20 cellular contexts compared by ENCODE assay signal in the genomic region with DNA sequence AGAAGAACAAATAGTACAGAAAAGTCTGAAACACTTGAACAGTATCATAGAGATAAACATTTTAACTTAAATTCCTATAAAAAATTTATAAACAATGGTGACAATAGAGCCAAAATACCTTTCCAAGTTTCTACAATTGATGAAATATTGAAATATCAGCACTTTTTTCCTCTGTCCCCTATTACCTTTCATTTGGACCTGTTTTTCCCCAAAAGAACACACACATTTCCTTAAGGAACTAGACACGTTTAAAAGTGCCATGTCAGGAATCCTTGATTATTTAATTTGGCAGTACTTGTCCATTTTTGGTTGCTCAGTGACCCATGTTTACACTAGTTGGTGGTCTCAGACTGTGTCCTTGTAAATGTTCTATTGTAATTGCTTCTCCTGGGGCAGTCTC.
A peak's percentile ranks its signal among the peaks of the same experiment; 100 is the strongest.
DNase-seq lines count a peak whose midpoint lies in the region; ATAC-seq, FAIRE-seq and TF ChIP-seq lines count a peak whose summit lies in the region.
"Had no signal": no experiment of that assay in that cellular context is flagged by ENCODE, and none has a peak within 500 bp of the region (broad histone marks: within the 10 kb centered on the region; RNA-seq: fewer than 3 reads in every experiment).

No MANE protein-coding gene starts in this region.

- no peak overlapping the region for H2AK5ac ChIP-seq in IMR-90 (ENCODE audit: low read depth, low read length)

- no peaks in the 10 kb centered on the region for H3K79me1 ChIP-seq in IMR-90 (ENCODE audit: low read depth in 1 of 2, low read length in 2 of 2)

- CTCF ChIA-PET in A549 (lab: Yijun Ruan, JAX), result interaction anchor here (0.9 kb wide), 1 partner anchor 12 kb away, joined by 4 read pairs; no protein-coding TSS in a partner anchor
- CTCF ChIA-PET in IMR-90 (lab: Yijun Ruan, JAX), result no interaction called here
- CTCF ChIA-PET in K562 (lab: Yijun Ruan, JAX; ENCODE audit: low intra/inter-chr PET ratio), result no interaction called here

- 0% methylated on average over 1 of the region's 1 CpG for WGBS in A549 (ENCODE audit: missing lambda C conversion rate)
- WGBS in IMR-90 (ENCODE audit: extremely low coverage in 2 of 2, insufficient read length in 1 of 2), 2 experiments, result no CpG with 5 or more reads among the region's 1 CpG
- WGBS in K562 (ENCODE audit: insufficient coverage, low coverage, missing lambda C conversion rate), result 0% methylated on average over 1 of the region's 1 CpG

- H4K5ac ChIP-seq in IMR-90 (ENCODE audit: low read depth, low read length), result no peak overlapping the region

- FAIRE-seq in A549 (lab: Jason Lieb, UNC), result no peak
- FAIRE-seq in K562 (lab: Jason Lieb, UNC), result no peak
- FAIRE-seq: A204.1, D721Med, G401.6, GM12891, GM18507 had no signal

- ATAC-seq in A549, result no peak
- no peak for ATAC-seq in IMR-90 (ENCODE audit: low read depth)
- no peak for ATAC-seq in K562
- no peak for ATAC-seq in GM18498 (IDR thresholded peaks at IDR 0.05; ENCODE audit: unreplicated experiment)
- ATAC-seq: CD8-positive, alpha-beta T cell had no signal

- in situ Hi-C loops in IMR-90 (cut with MboI; ENCODE audit: low sequenced_read_pairs) (no loop called here), K562 (cut with MboI) (no loop called here)

- H3K4me1 ChIP-seq in A549, result no peaks in the 10 kb centered on the region
- H3K4me1 ChIP-seq in IMR-90 (ENCODE audit: control insufficient read depth, insufficient read depth, low read length), result no peaks in the 10 kb centered on the region
- no peaks in the 10 kb centered on the region for H3K4me1 ChIP-seq in K562 (replicated peaks in 1 of 2; ENCODE audit: control insufficient read depth in 2 of 2, insufficient read depth in 2 of 2, low read length in 2 of 2)
- H3K4me1 ChIP-seq: BLaER1 treated with 17β-estradiol and CSF1 and Interleukin-3, amounts not matched to agents 10 nM and 100 nM; Caco-2 had no signal

- H3K4me2 ChIP-seq in A549 (no peak overlapping the region), IMR-90 (ENCODE audit: low read depth, low read length) (no peak overlapping the region), K562 (ENCODE audit: insufficient read depth, low read length) (no peak overlapping the region)
- H3K4me2 ChIP-seq: BLaER1 treated with 17β-estradiol and CSF1 and Interleukin-3, amounts not matched to agents 10 nM and 100 nM had no signal

- POLR2A ChIA-PET in A549 (lab: Yijun Ruan, JAX), result no interaction called here
- POLR2A ChIA-PET in IMR-90 (lab: Charles Lee; ENCODE audit: unreplicated experiment), result no interaction called here
- POLR2A ChIA-PET in K562 (lab: Yijun Ruan, JAX), result no interaction called here

- H2BK20ac ChIP-seq in IMR-90 (ENCODE audit: low read depth, low read length), result no peak overlapping the region

- TF ChIP-seq POLR2A in A549 (IDR thresholded peaks at IDR 0.05; ENCODE audit: low read length) (no peak), IMR-90 (IDR thresholded peaks at IDR 0.05; ENCODE audit: low read depth, low read length) (no peak), K562 (conservative IDR thresholded peaks at IDR 0.05) (no peak)

- no peak overlapping the region for H3K14ac ChIP-seq in IMR-90 (replicated peaks; ENCODE audit: low read depth, low read length)

- no peak overlapping the region for H4K8ac ChIP-seq in IMR-90 (ENCODE audit: low read depth in 2 of 2, low read length in 2 of 2)

- H2BK5ac ChIP-seq in IMR-90 (ENCODE audit: low read depth, low read length, poor library complexity, severe bottlenecking), result no peak overlapping the region

- no peak overlapping the region for H3K56ac ChIP-seq in IMR-90 (ENCODE audit: extremely low read depth, insufficient read depth, low read length)

- TF ChIP-seq CTCF in A549 (IDR thresholded peaks at IDR 0.05) (no peak), IMR-90 (conservative IDR thresholded peaks at IDR 0.05; ENCODE audit: low read depth, low read length) (no peak), K562 (IDR thresholded peaks at IDR 0.05 in 2 of 3, conservative IDR thresholded peaks at IDR 0.05 in 1 of 3; ENCODE audit: insufficient read depth in 2 of 3, low read depth in 1 of 3, low read length in 3 of 3) (no peak)

- H2BK120ac ChIP-seq in IMR-90 (ENCODE audit: low read depth, low read length), result no peak overlapping the region

- no peak overlapping the region for H3K4me3 ChIP-seq in A549
- H3K4me3 ChIP-seq in IMR-90 (ENCODE audit: insufficient read depth, low read depth, low read length), result no peak overlapping the region
- no peak overlapping the region for H3K4me3 ChIP-seq in K562
- H3K4me3 ChIP-seq: BLaER1 treated with 17β-estradiol and CSF1 and Interleukin-3, amounts not matched to agents 10 nM and 100 nM had no signal

- no peak overlapping the region for H4K91ac ChIP-seq in IMR-90 (ENCODE audit: insufficient read depth, low read depth, low read length)

- DNase-seq in A549 (ENCODE audit: low read depth in 1 of 2, low spot score in 1 of 2), result no peak
- no peak for DNase-seq in IMR-90
- no peak for DNase-seq in K562 (ENCODE audit: extremely low read depth in 1 of 4, low spot score in 3 of 4)
- no peak for DNase-seq in activated CD4-positive, alpha-beta T cell treated with anti-CD3 and anti-CD28 coated beads for 4 hours
- DNase-seq: 8988T; AML-193; Caco-2; Calu3; CD4-positive, alpha-beta T cell; CD8-positive, alpha-beta T cell; DMS79 treated with DMSO at 0.1 percent for 48 hours; GF-D8 had no signal

- H3K27me3 ChIP-seq in IMR-90 (ENCODE audit: control insufficient read depth, insufficient read depth, low read length), result no peaks in the 10 kb centered on the region
- no peaks in the 10 kb centered on the region for H3K27me3 ChIP-seq in K562 (ENCODE audit: control insufficient read depth in 2 of 2, insufficient read depth in 2 of 2, low read length in 2 of 2)
- H3K27me3 ChIP-seq: BLaER1 treated with 17β-estradiol and CSF1 and Interleukin-3, amounts not matched to agents 10 nM and 100 nM had no signal

- H2AK9ac ChIP-seq in IMR-90 (replicated peaks; ENCODE audit: low read depth, low read length, poor library complexity), result no peak overlapping the region

- H2AFZ ChIP-seq in IMR-90 (replicated peaks; ENCODE audit: low read length, poor library complexity) (no peak overlapping the region), K562 (ENCODE audit: low read depth, low read length) (no peak overlapping the region)

- TF ChIP-seq EP300 in A549 (IDR thresholded peaks at IDR 0.05) (no peak), K562 (IDR thresholded peaks at IDR 0.05; ENCODE audit: low read length) (no peak)

- H3K27ac ChIP-seq in A549 (no peak overlapping the region), IMR-90 (ENCODE audit: insufficient read depth, low read length) (no peak overlapping the region), K562 (ENCODE audit: extremely low read depth, low read depth, low read length) (no peak overlapping the region)
- H3K27ac ChIP-seq: BLaER1 treated with 17β-estradiol and CSF1 and Interleukin-3, amounts not matched to agents 10 nM and 100 nM; C4-2B had no signal

- TF ChIP-seq RAD21 in A549 (conservative IDR thresholded peaks at IDR 0.05 in 1 of 2, IDR thresholded peaks at IDR 0.05 in 1 of 2), result no peak
- TF ChIP-seq RAD21 in IMR-90 (IDR thresholded peaks at IDR 0.05; ENCODE audit: low read length), result no peak
- TF ChIP-seq RAD21 in K562 (CRISPR knock-in tag; conservative IDR thresholded peaks at IDR 0.05 in 1 of 2, IDR thresholded peaks at IDR 0.05 in 1 of 2), result no peak

- H3K4ac ChIP-seq in IMR-90 (ENCODE audit: low read depth, low read length), result no peak overlapping the region

- H3K36me3 ChIP-seq in IMR-90 (ENCODE audit: control insufficient read depth, insufficient read depth, low read length) (no peaks in the 10 kb centered on the region), K562 (ENCODE audit: control insufficient read depth, insufficient read depth, low read length) (no peaks in the 10 kb centered on the region)
- H3K36me3 ChIP-seq: BLaER1 treated with 17β-estradiol and CSF1 and Interleukin-3, amounts not matched to agents 10 nM and 100 nM had no signal

- no peak overlapping the region for H3K23ac ChIP-seq in IMR-90 (ENCODE audit: low read depth, low read length)

- H4K20me1 ChIP-seq in IMR-90 (ENCODE audit: insufficient read depth, low read length) (no peaks in the 10 kb centered on the region), K562 (replicated peaks; ENCODE audit: control insufficient read depth, insufficient read depth, low read length) (no peaks in the 10 kb centered on the region)
- H4K20me1 ChIP-seq: BLaER1 treated with 17β-estradiol and CSF1 and Interleukin-3, amounts not matched to agents 10 nM and 100 nM had no signal

- no peak overlapping the region for H3K18ac ChIP-seq in IMR-90 (ENCODE audit: low read depth, low read length)

- H2BK15ac ChIP-seq in IMR-90 (ENCODE audit: low read depth, low read length), result no peak overlapping the region

- no peaks in the 10 kb centered on the region for H3K79me2 ChIP-seq in K562 (ENCODE audit: control insufficient read depth, insufficient read depth, low read length)

- H3K9me3 ChIP-seq in A549 (no peaks in the 10 kb centered on the region), IMR-90 (ENCODE audit: control insufficient read depth, insufficient read depth, low read length) (no peaks in the 10 kb centered on the region), K562 (replicated peaks; ENCODE audit: control insufficient read depth, insufficient read depth, low read depth, low read length) (no peaks in the 10 kb centered on the region)
- H3K9me3 ChIP-seq: Caco-2 had no signal

- H3K9me1 ChIP-seq in IMR-90 (ENCODE audit: insufficient read depth, low read length) (no peaks in the 10 kb centered on the region), K562 (ENCODE audit: control insufficient read depth, insufficient read depth, low read length) (no peaks in the 10 kb centered on the region)

- dilution Hi-C loops in IMR-90 (cut with HindIII; ENCODE audit: low sequenced_read_pairs, unreplicated experiment), result no loop called here

- intact Hi-C loops in IMR-90 (cut with micrococcal nuclease) (no loop called here), K562 (cut with micrococcal nuclease) (no loop called here)

- BruUV-seq in IMR-90 (replicated peaks; lab: Mats Ljungman, UMichigan) (no TSS peak), K562 (replicated peaks; lab: Mats Ljungman, UMichigan) (no TSS peak)

- H3K9ac ChIP-seq in IMR-90 (ENCODE audit: low read depth, low read length) (no peak overlapping the region), K562 (ENCODE audit: insufficient read depth in 1 of 2, low read depth in 2 of 2, low read length in 2 of 2) (no peak overlapping the region)
- H3K9ac ChIP-seq: BLaER1 treated with 17β-estradiol and CSF1 and Interleukin-3, amounts not matched to agents 10 nM and 100 nM had no signal

TF ChIP-seq in A549, 52 proteins besides CTCF, POLR2A, EP300 and RAD21:
- peak; percentile 75 for TF ChIP-seq MAFK (IDR thresholded peaks at IDR 0.05; ENCODE audit: partially characterized antibody)
- TF ChIP-seq JUNB (IDR thresholded peaks at IDR 0.05), result no peak
TF ChIP-seq in A549: peak in this region for 1.

TF ChIP-seq in IMR-90, 13 proteins besides CTCF, POLR2A, EP300 and RAD21:
- no peak for TF ChIP-seq MAZ (IDR thresholded peaks at IDR 0.05; ENCODE audit: borderline replicate concordance, low read depth, low read length)
- TF ChIP-seq MAFK (IDR thresholded peaks at IDR 0.05; ENCODE audit: low read depth, low read length), result peak; percentile 73

TF ChIP-seq in K562, 482 proteins besides CTCF, POLR2A, EP300 and RAD21 (continues in another document):
- TF ChIP-seq CHD2 (IDR thresholded peaks at IDR 0.05; ENCODE audit: low read depth, low read length), result no peak
- TF ChIP-seq PYGO2 (tag; IDR thresholded peaks at IDR 0.05), result no peak
